16 cellular contexts compared by ENCODE assay signal in genomic region chr12:26406813-26407212, GRCh38.
"Had no signal": no experiment of that assay in that cellular context is flagged by ENCODE, and none has a peak within 500 bp of the region (broad histone marks: within the 10 kb centered on the region; RNA-seq: fewer than 3 reads in every experiment).

No MANE protein-coding gene starts in this region.

- H3K36me3 Mint-ChIP-seq: neural progenitor cell had no signal

- FAIRE-seq: kidney had no signal

- H3K9me3 Mint-ChIP-seq: mesothelial cell of epicardium; naive B cell; natural killer cell; nephron progenitor cell; neural progenitor cell; stimulated activated naive B cell treated with anti-CD40 and anti-IgM and Interleukin-4, amounts not matched to agents 10 μg/mL and 1 μg/mL and 100 μg/mL, for 72 hours; type B pancreatic cell had no signal

- ATAC-seq: left colon; natural killer cell; stimulated activated naive B cell treated with anti-CD40 and anti-IgM and Interleukin-4, amounts not matched to agents 10 μg/mL and 1 μg/mL and 100 μg/mL, for 72 hours; stimulated activated naive CD8-positive, alpha-beta T cell treated with anti-CD3 and anti-CD28 coated beads, Interleukin-15, Interleukin-2, amounts not matched to agents 100 U/mL and 50 U/mL, for 24 hours had no signal

- H3K27ac Mint-ChIP-seq: mesothelial cell of epicardium; natural killer cell; nephron progenitor cell; neural progenitor cell; progenitor cell of endocrine pancreas; stimulated activated naive B cell treated with anti-CD40 and anti-IgM and Interleukin-4, amounts not matched to agents 10 μg/mL and 1 μg/mL and 100 μg/mL, for 72 hours; type B pancreatic cell had no signal

- DNase-seq: kidney; left colon; left ventricle myocardium inferior; mesendoderm; naive B cell; natural killer cell; nephron progenitor cell; stimulated activated CD4-positive, alpha-beta T cell treated with anti-CD3 and anti-CD28 coated beads, Interleukin-1b, Interleukin-23, amount 100 ng/mL, for 48 hours; stimulated activated CD4-positive, alpha-beta T cell treated with anti-CD3 and anti-CD28 coated beads, Interleukin-4, amount 100 ng/mL, for 1 hour; stimulated activated naive B cell treated with anti-CD40 and anti-IgM and Interleukin-4, amounts not matched to agents 10 μg/mL and 1 μg/mL and 100 μg/mL, for 72 hours; stimulated activated naive CD8-positive, alpha-beta T cell treated with anti-CD3 and anti-CD28 coated beads, Interleukin-15, Interleukin-2, amounts not matched to agents 100 U/mL and 50 U/mL, for 24 hours; uterus had no signal

- H3K4me3 Mint-ChIP-seq: mesothelial cell of epicardium; naive B cell; natural killer cell; nephron progenitor cell; neural progenitor cell; stimulated activated naive B cell treated with anti-CD40 and anti-IgM and Interleukin-4, amounts not matched to agents 10 μg/mL and 1 μg/mL and 100 μg/mL, for 72 hours; type B pancreatic cell had no signal

- H3K4me1 Mint-ChIP-seq: naive B cell; natural killer cell; neural progenitor cell; stimulated activated naive B cell treated with anti-CD40 and anti-IgM and Interleukin-4, amounts not matched to agents 10 μg/mL and 1 μg/mL and 100 μg/mL, for 72 hours had no signal

- H3K27me3 Mint-ChIP-seq: naive B cell; progenitor cell of endocrine pancreas; stimulated activated naive B cell treated with anti-CD40 and anti-IgM and Interleukin-4, amounts not matched to agents 10 μg/mL and 1 μg/mL and 100 μg/mL, for 72 hours; type B pancreatic cell had no signal
